In the genomic region with DNA sequence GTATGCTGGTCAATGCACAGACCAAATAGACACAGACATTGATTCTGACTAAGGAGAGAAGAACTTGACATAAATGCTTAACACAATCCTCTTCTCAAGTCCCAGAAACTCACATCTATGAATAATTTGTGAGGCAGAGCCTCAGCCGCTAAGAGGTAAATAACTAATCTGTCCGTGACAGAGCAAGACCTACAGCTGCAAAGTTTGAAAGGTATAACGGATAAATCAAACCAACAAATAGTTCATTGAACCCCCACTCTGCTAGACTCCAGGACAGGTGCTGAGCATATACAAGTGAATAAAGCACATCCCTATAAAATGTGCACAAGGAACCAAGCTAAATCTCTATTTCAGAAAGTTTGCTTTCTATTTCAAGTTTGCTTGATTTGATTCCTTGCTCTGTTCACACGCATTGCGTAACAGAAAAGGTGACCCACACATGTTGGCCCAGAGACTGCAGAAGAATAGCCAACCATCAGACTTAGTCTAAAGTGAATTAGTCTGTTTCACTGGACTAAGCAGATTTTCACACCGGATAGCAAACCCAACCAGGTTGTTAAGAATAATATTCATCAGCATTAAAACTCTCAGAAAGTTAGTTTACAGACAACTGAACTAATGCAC, we compare ENCODE assay signal across 17 cellular contexts. TPM values are rescaled to one million over a fixed set of nuclear protein-coding genes. Genes with fewer than 3 reads are reported as not detected.
"Had no signal": no experiment of that assay in that cellular context is flagged by ENCODE, and none has a peak within 500 bp of the region (broad histone marks: within the 10 kb centered on the region; RNA-seq: fewer than 3 reads in every experiment).

No MANE protein-coding gene starts in this region.

- H3K4me1 ChIP-seq: Peyer's patch, SJSA1 had no signal

- H3K27me3 ChIP-seq: brain microvascular endothelial cell, Peyer's patch, SJSA1 had no signal

- DNase-seq: activated CD4-positive, alpha-beta T cell treated with anti-CD3 and anti-CD28 coated beads for 4 hours; activated CD8-positive, alpha-beta memory T cell treated with anti-CD3 and anti-CD28 coated beads, Interleukin-2, amount 50 U/mL, for 4 hours; activated CD8-positive, alpha-beta T cell treated with anti-CD3 and anti-CD28 coated beads for 36 hours; activated naive CD4-positive, alpha-beta T cell; brain microvascular endothelial cell; NCI-H1092; NCI-H1417 treated with DMSO at 0.1 percent for 48 hours; NCI-H1694 treated with DMSO at 0.1 percent for 48 hours; NCI-H2029 treated with DMSO at 0.1 percent for 48 hours; NCI-H510A treated with DMSO at 0.1 percent for 48 hours; Peyer's patch; SHP77 had no signal

- H3K4me3 ChIP-seq: cardiac muscle cell, Peyer's patch, SJSA1 had no signal

- H3K36me3 ChIP-seq: brain microvascular endothelial cell, cardiac muscle cell, Peyer's patch, SJSA1 had no signal

- H3K27ac ChIP-seq: brain microvascular endothelial cell, cardiac muscle cell, KMS-11, Peyer's patch, SJSA1 had no signal

- ATAC-seq: activated CD4-positive, CD25-positive, alpha-beta regulatory T cell treated with anti-CD3 and anti-CD28 coated beads, Interleukin-2, amount 50 U/mL, for 24 hours; activated CD8-positive, alpha-beta T cell treated with anti-CD3 and anti-CD28 coated beads for 36 hours had no signal

- H3K9me3 ChIP-seq: Peyer's patch, SJSA1 had no signal

RNA-seq across cellular contexts. Expression of a gene that starts 51.7 kb away (rescaled TPM):
- total RNA-seq: activated CD8-positive, alpha-beta T cell treated with anti-CD3 and anti-CD28 coated beads for 36 hours; MCF 10A had no signal
